In the genomic region with DNA sequence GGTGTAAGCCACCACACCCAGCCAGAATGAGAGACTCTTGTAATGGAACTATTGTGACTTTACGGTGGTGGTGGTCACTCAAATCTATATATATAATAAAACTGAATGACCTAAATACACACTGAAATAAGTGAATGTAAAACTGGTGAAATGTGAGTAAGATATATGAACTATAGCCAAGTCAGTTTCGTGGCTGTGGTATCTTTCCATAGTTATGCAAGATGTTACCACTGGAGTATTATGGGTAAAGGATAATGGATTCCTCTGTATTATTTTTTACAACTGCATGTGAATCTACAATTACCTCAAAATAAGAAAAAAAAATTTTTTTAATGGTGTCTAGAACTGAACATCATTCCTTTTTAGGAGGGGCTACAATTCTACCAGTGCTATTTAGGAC, we compare ENCODE assay signal across 19 cellular contexts.
"Had no signal": no experiment of that assay in that cellular context is flagged by ENCODE, and none has a peak within 500 bp of the region (broad histone marks: within the 10 kb centered on the region; RNA-seq: fewer than 3 reads in every experiment).

No MANE protein-coding gene starts in this region.

- H3K27me3 ChIP-seq: foreskin keratinocyte, ovary, stomach, vagina had no signal

- H3K36me3 ChIP-seq: lower lobe of right lung, ovary, stomach, vagina had no signal

- ATAC-seq: activated naive CD4-positive, alpha-beta T cell treated with anti-CD3 and anti-CD28 coated beads, Interleukin-2, amount 50 U/mL, for 72 hours; effector memory CD8-positive, alpha-beta T cell; foreskin keratinocyte; lower lobe of right lung; naive thymus-derived CD8-positive, alpha-beta T cell; sciatic nerve; stimulated activated effector memory CD8-positive, alpha-beta T cell treated with anti-CD3 and anti-CD28 coated beads, Interleukin-12 subunit alpha, Interleukin-12 subunit beta, amount 100 ng/mL, for 72 hours; T-helper 17 cell had no signal

- H3K4me3 ChIP-seq: lower lobe of right lung, ovary, stomach, vagina had no signal

- H3K4me1 ChIP-seq: foreskin keratinocyte had no signal

- H3K27ac ChIP-seq: foreskin keratinocyte, lower lobe of right lung, ovary, stomach, vagina had no signal

- H3K9me3 ChIP-seq: lower lobe of right lung, ovary, stomach, vagina had no signal

- DNase-seq: activated CD4-positive, alpha-beta T cell treated with anti-CD3 and anti-CD28 coated beads, Interleukin-2, amount 50 U/mL, for 48 hours; activated gamma-delta T cell treated with Interleukin-2 at 50 U/mL for 16 hours; amniotic stem cell; effector memory CD8-positive, alpha-beta T cell; foreskin keratinocyte; glutamatergic neuron; hippocampal formation; islet precursor cell; lower lobe of right lung; naive thymus-derived CD8-positive, alpha-beta T cell; ovary; stimulated activated CD4-positive, alpha-beta T cell treated with anti-CD3 and anti-CD28 coated beads, Interleukin-4, amount 100 ng/mL, for 24 hours; stomach; T-helper 17 cell; trophoblast cell had no signal
